ENCODE assay signal across 16 cellular contexts in the genomic region with DNA sequence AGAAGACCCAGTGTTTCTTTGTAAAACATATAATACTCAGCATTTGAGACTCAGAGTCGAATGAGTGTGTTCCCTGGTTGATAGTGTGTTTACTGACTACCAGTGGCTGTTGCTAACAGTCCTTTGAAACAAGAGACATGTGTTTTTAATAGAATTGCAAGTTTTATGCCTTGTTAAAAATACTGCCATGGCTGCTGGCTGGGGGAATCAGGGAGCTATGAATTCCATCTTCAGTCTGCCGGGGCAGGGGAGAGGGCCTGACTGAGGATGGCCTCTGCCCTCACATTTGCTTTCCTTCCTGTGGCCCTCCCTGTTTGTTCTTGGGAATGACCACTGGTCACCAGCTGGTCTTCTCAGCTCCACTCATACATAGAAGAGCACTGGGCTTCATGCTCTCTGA.
"Had no signal": no experiment of that assay in that cellular context is flagged by ENCODE, and none has a peak within 500 bp of the region (broad histone marks: within the 10 kb centered on the region; RNA-seq: fewer than 3 reads in every experiment).

No MANE protein-coding gene starts in this region.

- FAIRE-seq: kidney had no signal

- H3K4me1 ChIP-seq: ascending aorta had no signal

- H3K36me3 Mint-ChIP-seq: activated CD8-positive, alpha-beta memory T cell treated with anti-CD3 and anti-CD28 coated beads, Interleukin-2, amount 10 ng/mL, durations not matched to agents 7 days and 5 days; natural killer cell; T-cell; type B pancreatic cell had no signal

- H3K27ac ChIP-seq: ascending aorta had no signal

- DNase-seq: activated B cell treated with CpG ODN at 0.5 μM for 24 hours; activated CD4-positive, alpha-beta memory T cell treated with anti-CD3 and anti-CD28 coated beads, Interleukin-2, amount 10 ng/mL, durations not matched to agents 7 days and 5 days; activated CD4-positive, alpha-beta T cell treated with anti-CD3 and anti-CD28 coated beads for 48 hours; activated CD8-positive, alpha-beta memory T cell treated with anti-CD3 and anti-CD28 coated beads, Interleukin-2, amount 10 ng/mL, durations not matched to agents 7 days and 5 days; activated naive CD4-positive, alpha-beta T cell; cortex of kidney; effector CD4-positive, alpha-beta T cell; kidney; mesendoderm; natural killer cell; nucleus accumbens; stimulated activated CD4-positive, alpha-beta T cell treated with anti-CD3 and anti-CD28 coated beads, Interleukin-2, amount 100 ng/mL, for 24 hours; T-cell had no signal

- H3K9me3 Mint-ChIP-seq: activated B cell treated with CpG ODN at 0.5 μM for 24 hours; activated CD4-positive, alpha-beta memory T cell treated with anti-CD3 and anti-CD28 coated beads, Interleukin-2, amount 10 ng/mL, durations not matched to agents 7 days and 5 days; natural killer cell; stimulated activated naive CD8-positive, alpha-beta T cell treated with anti-CD3 and anti-CD28 coated beads, Interleukin-15, Interleukin-2, amounts not matched to agents 100 ng/mL and 50 ng/mL, for 24 hours; T-cell; type B pancreatic cell had no signal

- H3K27me3 Mint-ChIP-seq: activated CD4-positive, alpha-beta memory T cell treated with anti-CD3 and anti-CD28 coated beads, Interleukin-2, amount 10 ng/mL, durations not matched to agents 7 days and 5 days; activated CD8-positive, alpha-beta memory T cell treated with anti-CD3 and anti-CD28 coated beads, Interleukin-2, amount 10 ng/mL, durations not matched to agents 7 days and 5 days; type B pancreatic cell had no signal

- H3K4me3 Mint-ChIP-seq: activated B cell treated with CpG ODN at 0.5 μM for 24 hours; activated CD4-positive, alpha-beta memory T cell treated with anti-CD3 and anti-CD28 coated beads, Interleukin-2, amount 10 ng/mL, durations not matched to agents 7 days and 5 days; activated CD8-positive, alpha-beta memory T cell treated with anti-CD3 and anti-CD28 coated beads, Interleukin-2, amount 10 ng/mL, durations not matched to agents 7 days and 5 days; natural killer cell; stimulated activated naive CD8-positive, alpha-beta T cell treated with anti-CD3 and anti-CD28 coated beads, Interleukin-15, Interleukin-2, amounts not matched to agents 100 ng/mL and 50 ng/mL, for 24 hours; T-cell; type B pancreatic cell had no signal

- H3K36me3 ChIP-seq: ascending aorta had no signal

- H3K27ac Mint-ChIP-seq: activated B cell treated with CpG ODN at 0.5 μM for 24 hours; activated CD4-positive, alpha-beta memory T cell treated with anti-CD3 and anti-CD28 coated beads, Interleukin-2, amount 10 ng/mL, durations not matched to agents 7 days and 5 days; activated CD8-positive, alpha-beta memory T cell treated with anti-CD3 and anti-CD28 coated beads, Interleukin-2, amount 10 ng/mL, durations not matched to agents 7 days and 5 days; natural killer cell; stimulated activated naive CD8-positive, alpha-beta T cell treated with anti-CD3 and anti-CD28 coated beads, Interleukin-15, Interleukin-2, amounts not matched to agents 100 ng/mL and 50 ng/mL, for 24 hours; T-cell had no signal

- H3K27me3 ChIP-seq: ascending aorta had no signal

- H3K4me3 ChIP-seq: ascending aorta had no signal

- H3K4me1 Mint-ChIP-seq: activated B cell treated with CpG ODN at 0.5 μM for 24 hours; activated CD4-positive, alpha-beta memory T cell treated with anti-CD3 and anti-CD28 coated beads, Interleukin-2, amount 10 ng/mL, durations not matched to agents 7 days and 5 days; activated CD8-positive, alpha-beta memory T cell treated with anti-CD3 and anti-CD28 coated beads, Interleukin-2, amount 10 ng/mL, durations not matched to agents 7 days and 5 days; natural killer cell; T-cell had no signal

- H3K9me3 ChIP-seq: ascending aorta had no signal
